ENCODE assay signal across 11 cellular contexts in the genomic region with DNA sequence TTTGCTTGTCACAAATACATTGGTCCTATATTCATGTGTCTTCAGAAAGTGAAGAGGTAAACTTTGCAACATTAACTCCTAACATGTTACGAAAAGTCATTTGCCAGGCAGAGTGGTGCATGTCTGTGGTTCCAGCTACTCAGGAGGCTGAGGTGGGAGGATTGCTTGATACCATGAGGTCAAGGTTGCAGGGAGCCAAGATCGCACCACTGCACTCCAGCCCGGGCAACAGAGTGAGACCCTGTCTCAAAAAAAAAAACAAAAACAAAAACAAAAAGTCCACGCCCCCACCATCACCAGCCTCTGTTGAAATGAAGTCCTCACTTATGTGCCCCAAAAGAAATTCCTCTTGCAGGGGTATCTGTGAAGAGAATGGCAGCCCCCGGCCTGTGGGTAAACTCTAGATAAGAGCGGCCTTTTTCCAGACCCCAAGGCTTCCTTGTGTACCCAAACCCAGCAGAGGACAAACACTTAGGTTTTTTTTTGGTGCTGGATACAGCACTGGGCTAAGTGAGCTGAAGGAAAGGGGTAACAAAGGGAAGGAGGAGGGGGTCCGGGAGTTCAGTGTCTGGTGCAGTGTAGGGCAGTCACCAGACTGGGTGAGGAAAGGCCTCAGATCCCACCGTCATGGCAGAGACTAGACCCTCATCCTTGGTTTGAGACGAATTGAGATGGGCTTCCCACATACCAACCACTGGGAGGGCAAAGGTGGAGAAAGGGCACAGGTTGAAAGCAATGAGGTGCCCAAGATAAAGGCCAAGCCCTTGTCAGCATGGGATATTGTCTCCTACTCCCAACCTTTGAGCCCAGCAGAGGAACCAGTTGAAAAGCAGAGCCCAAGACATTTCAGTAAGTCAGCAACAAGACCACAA. TPM values are rescaled to one million over a fixed set of nuclear protein-coding genes. Genes with fewer than 3 reads are reported as not detected.
DNase-seq lines count a peak whose midpoint lies in the region; ATAC-seq and TF ChIP-seq lines count a peak whose summit lies in the region.
"Had no signal": no experiment of that assay in that cellular context is flagged by ENCODE, and none has a peak within 500 bp of the region (broad histone marks: within the 10 kb centered on the region; RNA-seq: fewer than 3 reads in every experiment).

No MANE protein-coding gene starts in this region.

- intact Hi-C loops in activated CD4-positive, alpha-beta T cell treated with anti-CD3 and anti-CD28 coated beads, Interleukin-2, amount 10 ng/mL, durations not matched to agents 24 days and 14 days (cut with micrococcal nuclease) = no loop called here
- intact Hi-C loops in activated T-helper 1 cell treated with anti-CD3 and anti-CD28 coated beads, Interleukin-12 subunit alpha, Interleukin-12 subunit beta, Interleukin-2, Interleukin-4 antibody, amounts not matched to agents 30 ng/mL and 10 ng/mL and 1 ng/mL, durations not matched to agents 14 hours and 24 hours and 36 hours (cut with micrococcal nuclease) = no loop called here

- CTCF ChIA-PET in activated CD4-positive, alpha-beta T cell treated with anti-CD3 and anti-CD28 coated beads, Interleukin-2, amount 10 ng/mL, durations not matched to agents 7 days and 5 days (lab: Charles Lee) = interaction anchor here (0.7 kb wide), 2 partner anchors 9 to 1030 kb away, joined by 3 read pairs; no protein-coding TSS in a partner anchor
- CTCF ChIA-PET in WTC11 (lab: Charles Lee) = no interaction called here

- ATAC-seq in WTC11 = no peak
- ATAC-seq in effector memory CD8-positive, alpha-beta T cell (replicated peaks) = no peak

- POLR2A ChIA-PET in activated CD4-positive, alpha-beta T cell treated with anti-CD3 and anti-CD28 coated beads, Interleukin-2, amount 10 ng/mL, durations not matched to agents 7 days and 5 days (lab: Charles Lee) = interaction anchor here (0.6 kb wide), 1 partner anchor 10 kb away, joined by 3 read pairs; no protein-coding TSS in a partner anchor
- POLR2A ChIA-PET in WTC11 (lab: Charles Lee) = no interaction called here

- H3K4me3 Mint-ChIP-seq in activated CD4-positive, alpha-beta T cell treated with anti-CD3 and anti-CD28 coated beads, Interleukin-2, amount 10 ng/mL, durations not matched to agents 7 days and 5 days = no peak overlapping the region
- H3K4me3 Mint-ChIP-seq in activated CD4-positive, alpha-beta T cell treated with anti-CD3 and anti-CD28 coated beads, Interleukin-2, amount 10 ng/mL, durations not matched to agents 24 days and 14 days = no peak overlapping the region
- H3K4me3 Mint-ChIP-seq in WTC11 (no peak overlapping the region), nephron progenitor cell (no peak overlapping the region)
- H3K4me3 Mint-ChIP-seq in effector memory CD8-positive, alpha-beta T cell = no peak overlapping the region
- H3K4me3 Mint-ChIP-seq in activated T-helper 1 cell treated with anti-CD3 and anti-CD28 coated beads, Interleukin-12 subunit alpha, Interleukin-12 subunit beta, Interleukin-2, Interleukin-4 antibody, amounts not matched to agents 30 ng/mL and 10 ng/mL and 1 ng/mL, durations not matched to agents 14 hours and 24 hours and 36 hours = no peak overlapping the region

- peaks cover 4% of the 10 kb centered on the region for H3K4me1 Mint-ChIP-seq in activated CD4-positive, alpha-beta T cell treated with anti-CD3 and anti-CD28 coated beads, Interleukin-2, amount 10 ng/mL, durations not matched to agents 7 days and 5 days
- no peaks in the 10 kb centered on the region for H3K4me1 Mint-ChIP-seq in activated CD4-positive, alpha-beta T cell treated with anti-CD3 and anti-CD28 coated beads, Interleukin-2, amount 10 ng/mL, durations not matched to agents 24 days and 14 days
- H3K4me1 Mint-ChIP-seq in WTC11 (no peaks in the 10 kb centered on the region), nephron progenitor cell (no peaks in the 10 kb centered on the region)
- H3K4me1 Mint-ChIP-seq in effector memory CD8-positive, alpha-beta T cell (ENCODE audit: low read depth in 2 of 2) = peaks cover 0 to 4% of the 10 kb centered on the region in 2 donors
- H3K4me1 Mint-ChIP-seq in activated T-helper 1 cell treated with anti-CD3 and anti-CD28 coated beads, Interleukin-12 subunit alpha, Interleukin-12 subunit beta, Interleukin-2, Interleukin-4 antibody, amounts not matched to agents 30 ng/mL and 10 ng/mL and 1 ng/mL, durations not matched to agents 14 hours and 24 hours and 36 hours (ENCODE audit: low read depth) = peaks cover 11% of the 10 kb centered on the region

- DNase-seq in activated CD4-positive, alpha-beta T cell treated with anti-CD3 and anti-CD28 coated beads, Interleukin-2, amount 10 ng/mL, durations not matched to agents 7 days and 5 days = no peak
- DNase-seq in activated CD4-positive, alpha-beta T cell treated with anti-CD3 and anti-CD28 coated beads, Interleukin-2, amount 10 ng/mL, durations not matched to agents 24 days and 14 days = no peak
- no peak for DNase-seq in WTC11 (ENCODE audit: low spot score)
- no peak for DNase-seq in nephron progenitor cell
- DNase-seq in effector memory CD8-positive, alpha-beta T cell = no peak
- no peak for DNase-seq in activated T-helper 1 cell treated with anti-CD3 and anti-CD28 coated beads, Interleukin-12 subunit alpha, Interleukin-12 subunit beta, Interleukin-2, Interleukin-4 antibody, amounts not matched to agents 30 ng/mL and 10 ng/mL and 1 ng/mL, durations not matched to agents 14 hours and 24 hours and 36 hours (ENCODE audit: low spot score)
- DNase-seq: Caco-2, HCEC 1CT, NCI-H187 treated with DMSO at 0.1 percent for 48 hours, NCI-H2171 treated with DMSO at 0.1 percent for 48 hours, NCI-H510A had no signal

- TF ChIP-seq CTCF in WTC11 (IDR thresholded peaks at IDR 0.05) (no peak), nephron progenitor cell (IDR thresholded peaks at IDR 0.05) (no peak)

- H3K27me3 Mint-ChIP-seq in activated CD4-positive, alpha-beta T cell treated with anti-CD3 and anti-CD28 coated beads, Interleukin-2, amount 10 ng/mL, durations not matched to agents 7 days and 5 days = no peaks in the 10 kb centered on the region
- no peaks in the 10 kb centered on the region for H3K27me3 Mint-ChIP-seq in activated CD4-positive, alpha-beta T cell treated with anti-CD3 and anti-CD28 coated beads, Interleukin-2, amount 10 ng/mL, durations not matched to agents 24 days and 14 days
- no peaks in the 10 kb centered on the region for H3K27me3 Mint-ChIP-seq in WTC11 (ENCODE audit: low read depth)
- no peaks in the 10 kb centered on the region for H3K27me3 Mint-ChIP-seq in nephron progenitor cell (ENCODE audit: low read depth, poor library complexity)
- H3K27me3 Mint-ChIP-seq in effector memory CD8-positive, alpha-beta T cell = no peaks in the 10 kb centered on the region
- H3K27me3 Mint-ChIP-seq in activated T-helper 1 cell treated with anti-CD3 and anti-CD28 coated beads, Interleukin-12 subunit alpha, Interleukin-12 subunit beta, Interleukin-2, Interleukin-4 antibody, amounts not matched to agents 30 ng/mL and 10 ng/mL and 1 ng/mL, durations not matched to agents 14 hours and 24 hours and 36 hours (ENCODE audit: insufficient read depth) = no peaks in the 10 kb centered on the region

- peak overlapping the region; percentile 55 for H3K27ac Mint-ChIP-seq in activated CD4-positive, alpha-beta T cell treated with anti-CD3 and anti-CD28 coated beads, Interleukin-2, amount 10 ng/mL, durations not matched to agents 7 days and 5 days
- no peak overlapping the region for H3K27ac Mint-ChIP-seq in activated CD4-positive, alpha-beta T cell treated with anti-CD3 and anti-CD28 coated beads, Interleukin-2, amount 10 ng/mL, durations not matched to agents 24 days and 14 days
- H3K27ac Mint-ChIP-seq in WTC11 (peak overlapping the region; percentile 40; the same call in 1 of the 2 replicates), nephron progenitor cell (peak overlapping the region; percentile 15)
- peak overlapping the region in 1 of 2 donors; percentile 67 for H3K27ac Mint-ChIP-seq in effector memory CD8-positive, alpha-beta T cell
- no peak overlapping the region for H3K27ac Mint-ChIP-seq in activated T-helper 1 cell treated with anti-CD3 and anti-CD28 coated beads, Interleukin-12 subunit alpha, Interleukin-12 subunit beta, Interleukin-2, Interleukin-4 antibody, amounts not matched to agents 30 ng/mL and 10 ng/mL and 1 ng/mL, durations not matched to agents 14 hours and 24 hours and 36 hours

- H3K9me3 Mint-ChIP-seq in activated CD4-positive, alpha-beta T cell treated with anti-CD3 and anti-CD28 coated beads, Interleukin-2, amount 10 ng/mL, durations not matched to agents 7 days and 5 days = peaks cover 9% of the 10 kb centered on the region
- no peaks in the 10 kb centered on the region for H3K9me3 Mint-ChIP-seq in activated CD4-positive, alpha-beta T cell treated with anti-CD3 and anti-CD28 coated beads, Interleukin-2, amount 10 ng/mL, durations not matched to agents 24 days and 14 days
- H3K9me3 Mint-ChIP-seq in WTC11 = peaks cover 10% of the 10 kb centered on the region; the same call in 1 of the 2 replicates
- H3K9me3 Mint-ChIP-seq in nephron progenitor cell = peaks cover 8% of the 10 kb centered on the region
- H3K9me3 Mint-ChIP-seq in effector memory CD8-positive, alpha-beta T cell = no peaks in the 10 kb centered on the region
- H3K9me3 Mint-ChIP-seq in activated T-helper 1 cell treated with anti-CD3 and anti-CD28 coated beads, Interleukin-12 subunit alpha, Interleukin-12 subunit beta, Interleukin-2, Interleukin-4 antibody, amounts not matched to agents 30 ng/mL and 10 ng/mL and 1 ng/mL, durations not matched to agents 14 hours and 24 hours and 36 hours = peaks cover 14% of the 10 kb centered on the region

- peaks cover 64% of the 10 kb centered on the region for H3K36me3 Mint-ChIP-seq in activated CD4-positive, alpha-beta T cell treated with anti-CD3 and anti-CD28 coated beads, Interleukin-2, amount 10 ng/mL, durations not matched to agents 7 days and 5 days (ENCODE audit: low read depth)
- peaks cover 65% of the 10 kb centered on the region for H3K36me3 Mint-ChIP-seq in activated CD4-positive, alpha-beta T cell treated with anti-CD3 and anti-CD28 coated beads, Interleukin-2, amount 10 ng/mL, durations not matched to agents 24 days and 14 days (ENCODE audit: low read depth)
- H3K36me3 Mint-ChIP-seq in WTC11 (peaks cover 34% of the 10 kb centered on the region), nephron progenitor cell (ENCODE audit: low read depth) (peaks cover 25% of the 10 kb centered on the region)
- H3K36me3 Mint-ChIP-seq in effector memory CD8-positive, alpha-beta T cell (ENCODE audit: insufficient read depth) = peaks cover 51% of the 10 kb centered on the region
- peaks cover 40% of the 10 kb centered on the region for H3K36me3 Mint-ChIP-seq in activated T-helper 1 cell treated with anti-CD3 and anti-CD28 coated beads, Interleukin-12 subunit alpha, Interleukin-12 subunit beta, Interleukin-2, Interleukin-4 antibody, amounts not matched to agents 30 ng/mL and 10 ng/mL and 1 ng/mL, durations not matched to agents 14 hours and 24 hours and 36 hours (ENCODE audit: low read depth)

RNA-seq across cellular contexts. Expression of a gene that starts 19.2 kb away (rescaled TPM):
- total RNA-seq in activated CD4-positive, alpha-beta T cell treated with anti-CD3 and anti-CD28 coated beads, Interleukin-2, amount 10 ng/mL, durations not matched to agents 7 days and 5 days = 100 to 1,000 TPM; 212 to 223 TPM
- total RNA-seq in activated CD4-positive, alpha-beta T cell treated with anti-CD3 and anti-CD28 coated beads, Interleukin-2, amount 10 ng/mL, durations not matched to agents 24 days and 14 days = 984 and 999 TPM in 2 replicates
- total RNA-seq in WTC11 (2021) = 995 to 1,024 TPM (median 1,000 TPM) in 3 replicates
- total RNA-seq in activated T-helper 1 cell treated with anti-CD3 and anti-CD28 coated beads, Interleukin-12 subunit alpha, Interleukin-12 subunit beta, Interleukin-2, Interleukin-4 antibody, amounts not matched to agents 30 ng/mL and 10 ng/mL and 1 ng/mL, durations not matched to agents 14 hours and 24 hours and 36 hours = 811 and 821 TPM in 2 replicates

RNA-seq across cellular contexts. Expression of a gene that starts 19.8 kb away (rescaled TPM):
- total RNA-seq in activated CD4-positive, alpha-beta T cell treated with anti-CD3 and anti-CD28 coated beads, Interleukin-2, amount 10 ng/mL, durations not matched to agents 7 days and 5 days = 10 to 100 TPM; 91.0 to 95.6 TPM
- 409 and 411 TPM in 2 replicates for total RNA-seq in activated CD4-positive, alpha-beta T cell treated with anti-CD3 and anti-CD28 coated beads, Interleukin-2, amount 10 ng/mL, durations not matched to agents 24 days and 14 days
- total RNA-seq in WTC11 (2021) = 333 to 372 TPM (median 366 TPM) in 3 replicates
- 325 and 343 TPM in 2 replicates for total RNA-seq in activated T-helper 1 cell treated with anti-CD3 and anti-CD28 coated beads, Interleukin-12 subunit alpha, Interleukin-12 subunit beta, Interleukin-2, Interleukin-4 antibody, amounts not matched to agents 30 ng/mL and 10 ng/mL and 1 ng/mL, durations not matched to agents 14 hours and 24 hours and 36 hours

RNA-seq across cellular contexts. Expression of a gene that starts 27.0 kb away (rescaled TPM):
- 10 to 100 TPM; 16.7 to 17.9 TPM for total RNA-seq in activated CD4-positive, alpha-beta T cell treated with anti-CD3 and anti-CD28 coated beads, Interleukin-2, amount 10 ng/mL, durations not matched to agents 7 days and 5 days
- total RNA-seq in activated CD4-positive, alpha-beta T cell treated with anti-CD3 and anti-CD28 coated beads, Interleukin-2, amount 10 ng/mL, durations not matched to agents 24 days and 14 days = 20.1 TPM in 2 replicates
- total RNA-seq in WTC11 (2021) = 17.7 to 21.7 TPM (median 19.9 TPM) in 3 replicates
- 26.9 and 28.8 TPM in 2 replicates for total RNA-seq in activated T-helper 1 cell treated with anti-CD3 and anti-CD28 coated beads, Interleukin-12 subunit alpha, Interleukin-12 subunit beta, Interleukin-2, Interleukin-4 antibody, amounts not matched to agents 30 ng/mL and 10 ng/mL and 1 ng/mL, durations not matched to agents 14 hours and 24 hours and 36 hours

RNA-seq across cellular contexts. Expression of a gene that starts 35.5 kb away (rescaled TPM):
- total RNA-seq in activated CD4-positive, alpha-beta T cell treated with anti-CD3 and anti-CD28 coated beads, Interleukin-2, amount 10 ng/mL, durations not matched to agents 7 days and 5 days = 10 to 100 TPM; 17.1 to 18.9 TPM
- 19.2 and 22.6 TPM in 2 replicates for total RNA-seq in activated CD4-positive, alpha-beta T cell treated with anti-CD3 and anti-CD28 coated beads, Interleukin-2, amount 10 ng/mL, durations not matched to agents 24 days and 14 days
- 40.8 to 55.7 TPM (median 47.8 TPM) in 3 replicates for total RNA-seq in WTC11 (2021)
- total RNA-seq in activated T-helper 1 cell treated with anti-CD3 and anti-CD28 coated beads, Interleukin-12 subunit alpha, Interleukin-12 subunit beta, Interleukin-2, Interleukin-4 antibody, amounts not matched to agents 30 ng/mL and 10 ng/mL and 1 ng/mL, durations not matched to agents 14 hours and 24 hours and 36 hours = 25.1 and 27.2 TPM in 2 replicates

RNA-seq across cellular contexts. Expression of a gene that starts 45.6 kb away (rescaled TPM):
- 100 to 1,000 TPM; 334 to 347 TPM for total RNA-seq in activated CD4-positive, alpha-beta T cell treated with anti-CD3 and anti-CD28 coated beads, Interleukin-2, amount 10 ng/mL, durations not matched to agents 7 days and 5 days
- 259 and 278 TPM in 2 replicates for total RNA-seq in activated CD4-positive, alpha-beta T cell treated with anti-CD3 and anti-CD28 coated beads, Interleukin-2, amount 10 ng/mL, durations not matched to agents 24 days and 14 days
- 277 to 321 TPM (median 296 TPM) in 3 replicates for total RNA-seq in WTC11 (2021)
- 247 and 268 TPM in 2 replicates for total RNA-seq in activated T-helper 1 cell treated with anti-CD3 and anti-CD28 coated beads, Interleukin-12 subunit alpha, Interleukin-12 subunit beta, Interleukin-2, Interleukin-4 antibody, amounts not matched to agents 30 ng/mL and 10 ng/mL and 1 ng/mL, durations not matched to agents 14 hours and 24 hours and 36 hours

Comparison
In these comparisons a context has a peak if more than half of its experiments do, and no peak if none do; other contexts are left out.
1. H3K27ac Mint-ChIP-seq: peak in activated CD4-positive, alpha-beta T cell treated with anti-CD3 and anti-CD28 coated beads, Interleukin-2, amount 10 ng/mL, durations not matched to agents 7 days and 5 days (single experiment), WTC11 (single experiment) and nephron progenitor cell (single experiment); none in activated CD4-positive, alpha-beta T cell treated with anti-CD3 and anti-CD28 coated beads, Interleukin-2, amount 10 ng/mL, durations not matched to agents 24 days and 14 days (single experiment) and activated T-helper 1 cell treated with anti-CD3 and anti-CD28 coated beads, Interleukin-12 subunit alpha, Interleukin-12 subunit beta, Interleukin-2, Interleukin-4 antibody, amounts not matched to agents 30 ng/mL and 10 ng/mL and 1 ng/mL, durations not matched to agents 14 hours and 24 hours and 36 hours (single experiment).